In the genomic region with DNA sequence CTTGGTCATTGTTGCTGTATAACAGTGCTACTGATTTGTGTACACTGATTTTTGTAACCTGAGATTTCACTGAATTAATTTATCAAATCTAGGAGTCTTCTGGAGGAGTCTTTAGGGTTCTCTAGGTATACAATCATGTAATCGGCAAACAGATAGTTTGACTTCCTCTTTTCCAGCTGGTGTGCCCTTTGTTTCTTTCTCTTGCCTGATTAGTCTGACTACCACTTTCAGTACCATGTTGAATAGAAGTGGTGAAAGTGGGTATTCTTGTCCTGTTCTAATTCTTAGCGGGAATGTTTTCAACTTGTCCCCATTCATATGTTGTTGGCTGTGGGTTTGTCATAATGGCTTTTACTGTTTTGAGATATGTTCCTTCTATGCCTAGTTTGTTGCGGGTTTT, we compare ENCODE assay signal across 20 cellular contexts.
"Had no signal": no experiment of that assay in that cellular context is flagged by ENCODE, and none has a peak within 500 bp of the region (broad histone marks: within the 10 kb centered on the region; RNA-seq: fewer than 3 reads in every experiment).

No MANE protein-coding gene starts in this region.

- H3K27ac ChIP-seq: body of pancreas, transverse colon had no signal

- FAIRE-seq: colon, endothelial cell of umbilical vein had no signal

- H3K27me3 ChIP-seq: body of pancreas, transverse colon had no signal

- H3K36me3 ChIP-seq: transverse colon had no signal

- ATAC-seq: body of pancreas; left ventricle myocardium superior; stimulated activated naive CD8-positive, alpha-beta T cell treated with anti-CD3 and anti-CD28 coated beads, Interleukin-15, Interleukin-2, amounts not matched to agents 100 U/mL and 50 U/mL, for 24 hours; T-helper 17 cell had no signal

- H3K9me3 ChIP-seq: body of pancreas, transverse colon had no signal

- H3K4me3 ChIP-seq: body of pancreas, transverse colon had no signal

- H3K4me1 ChIP-seq: transverse colon had no signal

- DNase-seq: activated CD4-positive, alpha-beta T cell treated with anti-CD3 and anti-CD28 coated beads, Interleukin-2, amount 10 ng/mL, durations not matched to agents 7 days and 5 days; activated CD8-positive, alpha-beta memory T cell treated with anti-CD3 and anti-CD28 coated beads for 24 hours; activated naive CD8-positive, alpha-beta T cell treated with anti-CD3 and anti-CD28 coated beads for 36 hours; amygdala; body of pancreas; caudate nucleus; effector CD4-positive, alpha-beta T cell; foreskin fibroblast; glutamatergic neuron; hypothalamus; left ventricle myocardium superior; mesenchymal stem cell; nucleus accumbens; posterior cingulate gyrus; stimulated activated CD4-positive, alpha-beta T cell treated with anti-CD3 and anti-CD28 coated beads, Interleukin-4, amount 100 ng/mL, for 24 hours; stimulated activated naive CD8-positive, alpha-beta T cell treated with anti-CD3 and anti-CD28 coated beads, Interleukin-15, Interleukin-2, amounts not matched to agents 100 U/mL and 50 U/mL, for 24 hours; T-helper 17 cell; transverse colon had no signal
